9 cellular contexts compared by ENCODE assay signal in the genomic region with DNA sequence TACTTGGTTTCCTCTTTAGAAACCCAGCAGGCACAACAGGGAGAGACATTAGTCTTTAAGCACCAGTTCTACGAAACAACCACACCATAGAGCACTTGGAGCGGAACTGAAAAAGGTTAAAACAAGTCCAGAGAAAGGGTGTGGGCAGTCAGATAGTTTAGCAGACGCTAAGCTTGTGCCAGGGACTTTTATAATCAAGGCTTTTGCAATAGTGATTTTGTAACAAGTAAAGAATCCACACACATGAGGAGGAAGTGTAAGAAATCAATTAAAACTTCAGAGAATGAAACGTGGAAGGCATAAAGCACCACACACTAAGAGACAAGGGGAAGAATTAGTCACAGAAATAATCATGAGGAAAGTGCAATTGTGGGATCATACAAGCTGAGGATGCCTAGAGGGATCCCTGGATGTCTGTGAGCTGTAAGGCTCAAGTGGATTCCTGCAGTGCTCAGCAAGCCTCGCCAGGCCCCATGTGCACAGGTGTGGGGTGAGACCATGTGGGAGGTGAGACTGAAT. TPM values are rescaled to one million over a fixed set of nuclear protein-coding genes. Genes with fewer than 3 reads are reported as not detected.
DNase-seq lines count a peak whose midpoint lies in the region; ATAC-seq and TF ChIP-seq lines count a peak whose summit lies in the region.
"Had no signal": no experiment of that assay in that cellular context is flagged by ENCODE, and none has a peak within 500 bp of the region (broad histone marks: within the 10 kb centered on the region; RNA-seq: fewer than 3 reads in every experiment).

No MANE protein-coding gene starts in this region.

- ATAC-seq in Right ventricle myocardium inferior (peak; percentile 88), upper lobe of right lung (peak; percentile 87), HG02642 (IDR thresholded peaks at IDR 0.05; ENCODE audit: poor library complexity, unreplicated experiment) (no peak), HG02588 (IDR thresholded peaks at IDR 0.05; ENCODE audit: unreplicated experiment) (no peak), HG02763 (IDR thresholded peaks at IDR 0.05; ENCODE audit: unreplicated experiment) (no peak)

- intact Hi-C loops in Right ventricle myocardium inferior (cut with DNase I) = no loop called here
- intact Hi-C loops in cardiac septum (cut with DNase I) = no loop called here
- intact Hi-C loops in upper lobe of right lung (cut with DNase I) = no loop called here

- in situ Hi-C loops in astrocyte of the spinal cord (cut with HindIII; ENCODE audit: low sequenced_read_pairs) = no loop called here

- no peak for TF ChIP-seq CTCF in astrocyte of the spinal cord (IDR thresholded peaks at IDR 0.05; ENCODE audit: low read depth, low read length)
- TF ChIP-seq CTCF in upper lobe of right lung (IDR thresholded peaks at IDR 0.05) = no peak

- no peaks in the 10 kb centered on the region for H3K36me3 ChIP-seq in upper lobe of right lung

- no peak overlapping the region for H3K4me3 ChIP-seq in astrocyte of the spinal cord (ENCODE audit: low read depth, low read length)
- no peak overlapping the region for H3K4me3 ChIP-seq in upper lobe of right lung

- no peaks in the 10 kb centered on the region for H3K9me3 ChIP-seq in upper lobe of right lung

- H3K27me3 ChIP-seq in upper lobe of right lung = no peaks in the 10 kb centered on the region

- peak overlapping the region; percentile 44 for H3K27ac ChIP-seq in upper lobe of right lung

- DNase-seq in Right ventricle myocardium inferior (ENCODE audit: missing footprints) (no peak), cardiac septum (ENCODE audit: low spot score) (no peak), astrocyte of the spinal cord (ENCODE audit: low read depth, low spot score) (peak; percentile 8), kidney tubule cell (ENCODE audit: low spot score) (peak; percentile 28), upper lobe of right lung (no peak)
- DNase-seq: activated T-cell treated with anti-CD3 and anti-CD28 coated beads, Interleukin-2, amount 50 U/mL, for 24 hours had no signal

- peaks cover 46% of the 10 kb centered on the region for H3K4me1 ChIP-seq in upper lobe of right lung

RNA-seq across cellular contexts. Expression of a gene that starts 37.8 kb away (rescaled TPM):
- 3.1 TPM for total RNA-seq in Right ventricle myocardium inferior
- 1.6 TPM for total RNA-seq in cardiac septum
- total RNA-seq in upper lobe of right lung = 22.3 TPM

Comparison
In these comparisons a context has a peak if more than half of its experiments do, and no peak if none do; other contexts are left out.
1. ATAC-seq: peak in Right ventricle myocardium inferior (single experiment) and upper lobe of right lung (single experiment); none in HG02642 (single experiment), HG02588 (single experiment) and HG02763 (single experiment).
2. DNase-seq: peak in astrocyte of the spinal cord (single experiment) and kidney tubule cell (single experiment); none in Right ventricle myocardium inferior (single experiment), cardiac septum (single experiment) and upper lobe of right lung (single experiment).